9 cellular contexts compared by ENCODE assay signal in genomic region chr20:34558320-34559202, GRCh38. TPM values are rescaled to one million over a fixed set of nuclear protein-coding genes. Genes with fewer than 3 reads are reported as not detected.
DNase-seq lines count a peak whose midpoint lies in the region; ATAC-seq lines count a peak whose summit lies in the region.
"Had no signal": no experiment of that assay in that cellular context is flagged by ENCODE, and none has a peak within 500 bp of the region (broad histone marks: within the 10 kb centered on the region; RNA-seq: fewer than 3 reads in every experiment).

Gene MAP1LC3A (plus strand): TSS chr20:34558718. CDS start chr20:34558869, 151 bp downstream.

- peak; percentile 72 for ATAC-seq in HG02588 (IDR thresholded peaks at IDR 0.05; ENCODE audit: unreplicated experiment)
- peak; percentile 94 for ATAC-seq in naive thymus-derived CD4-positive, alpha-beta T cell

- H3K27me3 Mint-ChIP-seq in naive thymus-derived CD4-positive, alpha-beta T cell, result no peaks in the 10 kb centered on the region

- H3K36me3 ChIP-seq in NT2/D1 (ENCODE audit: insufficient read depth, insufficient read length, low read length), result peaks cover 3% of the 10 kb centered on the region
- no peaks in the 10 kb centered on the region for H3K36me3 ChIP-seq in naive thymus-derived CD4-positive, alpha-beta T cell (ENCODE audit: control insufficient read depth in 2 of 3, insufficient read depth in 3 of 3, low read length in 3 of 3)

- CTCF ChIA-PET in naive thymus-derived CD4-positive, alpha-beta T cell (lab: Charles Lee), result no interaction called here

- H3K9me3 Mint-ChIP-seq in naive thymus-derived CD4-positive, alpha-beta T cell, result peaks cover 0 to 2% (median 0%) of the 10 kb centered on the region in 11 donors

- H3K9ac ChIP-seq in NT2/D1 (ENCODE audit: insufficient read length, low read depth), result peak within 1 kb of the TSS; percentile 37

- POLR2A ChIA-PET in naive thymus-derived CD4-positive, alpha-beta T cell (lab: Charles Lee), result interaction anchor here (0.6 to 1.2 kb wide), 3 partner anchors 15 to 923 kb away, joined by 3 to 4 read pairs (median 3); no protein-coding TSS in a partner anchor

- peaks cover 0 to 2% (median 0%) of the 10 kb centered on the region in 5 donors for H3K36me3 Mint-ChIP-seq in naive thymus-derived CD4-positive, alpha-beta T cell

- intact Hi-C loops in naive thymus-derived CD4-positive, alpha-beta T cell (cut with micrococcal nuclease), result loop anchor here (1.0 to 2.0 kb wide), 8 partner anchors 14 to 826 kb away; partner anchors contain the start of genes AHCY (in 2 of the 2), DYNLRB1 (in 1 of the 2) and TP53INP2 (in 1 of the 2)

- no peaks in the 10 kb centered on the region for H3K9me3 ChIP-seq in NT2/D1 (ENCODE audit: insufficient read depth, low read length)
- H3K9me3 ChIP-seq in naive thymus-derived CD4-positive, alpha-beta T cell (ENCODE audit: control insufficient read depth in 2 of 3, low read length in 3 of 3), result no peaks in the 10 kb centered on the region

- H3K27ac Mint-ChIP-seq in naive thymus-derived CD4-positive, alpha-beta T cell, result peak within 1 kb of the TSS; percentile 78 to 95 (median 88)

- H3K4me1 Mint-ChIP-seq in naive thymus-derived CD4-positive, alpha-beta T cell, result peaks cover 8 to 14% (median 13%) of the 10 kb centered on the region in 7 donors

- H3K27me3 ChIP-seq in NT2/D1 (ENCODE audit: insufficient read depth, insufficient read length), result no peaks in the 10 kb centered on the region
- H3K27me3 ChIP-seq in naive thymus-derived CD4-positive, alpha-beta T cell (ENCODE audit: control insufficient read depth in 2 of 2, insufficient read depth in 2 of 2, low read length in 2 of 2), result no peaks in the 10 kb centered on the region

- H3K4me3 ChIP-seq in NT2/D1 (ENCODE audit: insufficient read length, low read depth), result peak within 1 kb of the TSS; percentile 49
- peak within 1 kb of the TSS; percentile 70 for H3K4me3 ChIP-seq in naive thymus-derived CD4-positive, alpha-beta T cell (ENCODE audit: low read length)
- H3K4me3 ChIP-seq: PC-9 had no signal

- peak within 1 kb of the TSS; percentile 97 for H3K27ac ChIP-seq in naive thymus-derived CD4-positive, alpha-beta T cell (ENCODE audit: low read depth, low read length)
- H3K27ac ChIP-seq: PC-9 had no signal

- DNase-seq in DMS 273 (lab: John Stamatoyannopoulos, UW; ENCODE audit: unreplicated experiment), result peak; percentile 94
- DNase-seq in NT2/D1 (ENCODE audit: low read depth, low spot score), result peak; percentile 66
- peak; percentile 98 for DNase-seq in activated effector memory CD4-positive, alpha-beta T cell treated with anti-CD3 and anti-CD28 coated beads, Interleukin-2, amount 50 U/mL, for 16 hours
- DNase-seq in fibroblast of peridontal ligament (ENCODE audit: extremely low read depth), result peak; percentile 92
- DNase-seq in naive thymus-derived CD4-positive, alpha-beta T cell, result peak; percentile 87 to 96 (median 89)
- peak; percentile 83 to 91 for DNase-seq in stimulated activated CD8-positive, alpha-beta memory T cell treated with anti-CD3 and anti-CD28 coated beads, Interleukin-7, amount 100 ng/mL, for 4 hours (ENCODE audit: low read depth in 2 of 2)
- DNase-seq in HuH-7.5 (ENCODE audit: low spot score), result no peak

- no peaks in the 10 kb centered on the region for H3K4me1 ChIP-seq in NT2/D1 (ENCODE audit: insufficient read depth, insufficient read length)
- peaks cover 4 to 8% of the 10 kb centered on the region in 2 donors for H3K4me1 ChIP-seq in naive thymus-derived CD4-positive, alpha-beta T cell (ENCODE audit: control insufficient read depth in 2 of 2, insufficient read depth in 2 of 2, low read length in 2 of 2)

- peak within 1 kb of the TSS; percentile 69 to 90 (median 85) for H3K4me3 Mint-ChIP-seq in naive thymus-derived CD4-positive, alpha-beta T cell

RNA-seq across cellular contexts. Expression of gene MAP1LC3A, which starts in this region (rescaled TPM):
- total RNA-seq in naive thymus-derived CD4-positive, alpha-beta T cell, result 10 to 100 TPM in 1 of 5 experiments, 1 to 10 TPM in 2, under 1 TPM in 2; 0.60 to 10.3 (median 6.3) TPM
- 1 to 10 TPM; 1.1 to 1.7 TPM for polyA plus RNA-seq in naive thymus-derived CD4-positive, alpha-beta T cell
- total RNA-seq: PC-9 had no signal
